Comparison of ENCODE assay signal across 23 cellular contexts in the genomic region with DNA sequence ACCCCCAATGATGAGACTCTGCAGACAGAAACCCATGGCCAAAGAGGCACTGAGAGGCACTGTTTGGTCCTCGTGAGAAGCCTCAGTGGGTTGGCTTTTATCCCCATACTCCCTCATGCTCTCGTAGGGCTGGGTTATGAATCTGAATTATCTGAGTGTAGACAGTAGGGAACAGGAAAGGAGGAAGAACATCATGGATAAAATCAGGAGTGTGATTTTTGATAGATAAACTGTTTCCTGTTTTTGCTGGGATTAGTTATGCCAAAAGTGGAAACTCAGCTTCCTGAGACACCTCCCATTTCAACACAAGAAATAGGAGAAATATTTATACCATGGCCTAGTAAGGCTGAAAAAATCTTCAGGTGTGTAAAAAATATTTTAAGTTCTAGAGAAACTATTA.
"Had no signal": no experiment of that assay in that cellular context is flagged by ENCODE, and none has a peak within 500 bp of the region (broad histone marks: within the 10 kb centered on the region; RNA-seq: fewer than 3 reads in every experiment).

No MANE protein-coding gene starts in this region.

- H3K4me3 ChIP-seq: SK-N-MC had no signal

- DNase-seq: activated CD4-positive, alpha-beta T cell treated with anti-CD3 and anti-CD28 coated beads for 1 hour; activated CD4-positive, alpha-beta T cell treated with anti-CD3 and anti-CD28 coated beads for 48 hours; activated CD4-positive, CD25-positive, alpha-beta regulatory T cell; activated CD8-positive, alpha-beta T cell treated with anti-CD3 and anti-CD28 coated beads for 36 hours; activated effector memory CD4-positive, alpha-beta T cell treated with anti-CD3 and anti-CD28 coated beads, Interleukin-2, amount 50 U/mL, for 16 hours; activated naive CD4-positive, alpha-beta T cell; activated naive CD4-positive, alpha-beta T cell treated with anti-CD3 and anti-CD28 coated beads, Interleukin-2, amount 50 U/mL, for 16 hours; activated naive CD8-positive, alpha-beta T cell treated with anti-CD3 and anti-CD28 coated beads for 36 hours; activated T-cell treated with anti-CD3 and anti-CD28 coated beads, Interleukin-2, amount 50 U/mL, for 1 hour; activated T-cell treated with anti-CD3 and anti-CD28 coated beads, Interleukin-2, amount 50 U/mL, for 72 hours; amniotic stem cell; aorta; brain microvascular endothelial cell; central memory CD4-positive, alpha-beta T cell; NCI-H146; NCI-H345; NCI-H524 treated with DMSO at 0.1 percent for 48 hours; PC-3; Right ventricle myocardium superior; T1000; WERI-Rb-1 had no signal

- H3K36me3 ChIP-seq: brain microvascular endothelial cell, WERI-Rb-1 had no signal

- H3K27ac ChIP-seq: brain microvascular endothelial cell, RWPE1, SK-N-MC, WERI-Rb-1 had no signal
